20 cellular contexts compared by ENCODE assay signal in genomic region chr7:9013940-9014339, GRCh38.
DNase-seq lines count a peak whose midpoint lies in the region; ATAC-seq and TF ChIP-seq lines count a peak whose summit lies in the region.
"Had no signal": no experiment of that assay in that cellular context is flagged by ENCODE, and none has a peak within 500 bp of the region (broad histone marks: within the 10 kb centered on the region; RNA-seq: fewer than 3 reads in every experiment).

No MANE protein-coding gene starts in this region.

- H3K36me3 ChIP-seq in HUES64 (ENCODE audit: insufficient read depth, low read length), result no peaks in the 10 kb centered on the region

- H3K9ac ChIP-seq in HUES64 (ENCODE audit: low read depth, low read length), result peak overlapping the region; percentile 32; the same call in 1 of the 2 replicates
- H3K9ac ChIP-seq: KMS-11 had no signal

- peaks cover 3% of the 10 kb centered on the region for H3K27me3 Mint-ChIP-seq in nephron progenitor cell (ENCODE audit: low read depth, poor library complexity)
- H3K27me3 Mint-ChIP-seq in natural killer cell (ENCODE audit: low read depth in 2 of 2), result no peaks in the 10 kb centered on the region
- H3K27me3 Mint-ChIP-seq: T-cell had no signal

- H3K36me3 Mint-ChIP-seq in nephron progenitor cell (ENCODE audit: low read depth) (no peaks in the 10 kb centered on the region), natural killer cell (peaks cover 10% of the 10 kb centered on the region)
- H3K36me3 Mint-ChIP-seq: T-cell had no signal

- H3K4me1 ChIP-seq in HUES64 (ENCODE audit: insufficient read depth, low read length), result peaks cover 31% of the 10 kb centered on the region

- H3K4me1 Mint-ChIP-seq in nephron progenitor cell (peaks cover 7% of the 10 kb centered on the region), natural killer cell (no peaks in the 10 kb centered on the region)
- H3K4me1 Mint-ChIP-seq: T-cell had no signal

- H3K27ac ChIP-seq in HUES64 (ENCODE audit: low read depth, low read length), result peak overlapping the region; percentile 76
- H3K27ac ChIP-seq: C4-2B, KMS-11, RWPE1 had no signal

- DNase-seq in iPS DF 4.7 (ENCODE audit: extremely low read depth, low spot score) (peak; percentile 49), nephron progenitor cell (no peak), natural killer cell (no peak), UCSD-AML1 (lab: John Stamatoyannopoulos, UW; ENCODE audit: unreplicated experiment) (no peak), NCI-H82 treated with DMSO at 0.1 percent for 48 hours (lab: John Stamatoyannopoulos, UW; ENCODE audit: unreplicated experiment) (no peak)
- DNase-seq: ACHN, DMS79, NCI-H1092 treated with DMSO at 0.1 percent for 48 hours, NCI-H1694, NCI-H510A treated with DMSO at 0.1 percent for 48 hours, NCI-H774, PC-3, SIG-M5, T-cell had no signal

- H3K27ac Mint-ChIP-seq in nephron progenitor cell (peak overlapping the region; percentile 17), natural killer cell (no peak overlapping the region)
- H3K27ac Mint-ChIP-seq: T-cell had no signal

- H3K27me3 ChIP-seq in HUES64 (ENCODE audit: insufficient read depth, low read length), result no peaks in the 10 kb centered on the region

- H3K4me3 Mint-ChIP-seq in nephron progenitor cell (no peak overlapping the region), natural killer cell (no peak overlapping the region)
- H3K4me3 Mint-ChIP-seq: T-cell had no signal

- H3K4me3 ChIP-seq in HUES64 (ENCODE audit: low read length), result no peak overlapping the region; the same call in 1 of the 2 replicates

- 15% methylated on average over 5 of the region's 5 CpGs for WGBS in HUES64

- TF ChIP-seq CTCF in nephron progenitor cell (IDR thresholded peaks at IDR 0.05) (no peak), natural killer cell (IDR thresholded peaks at IDR 0.05) (no peak)

- H3K9me3 Mint-ChIP-seq in nephron progenitor cell, result peaks cover 12% of the 10 kb centered on the region
- H3K9me3 Mint-ChIP-seq in natural killer cell, result peaks cover 14 to 40% of the 10 kb centered on the region in 2 donors

- H3K9me3 ChIP-seq in HUES64 (ENCODE audit: insufficient read depth, low read depth, low read length), result peaks cover 9% of the 10 kb centered on the region

- ATAC-seq in natural killer cell, result no peak
- ATAC-seq in GM18867 (IDR thresholded peaks at IDR 0.05; ENCODE audit: unreplicated experiment), result no peak
- ATAC-seq: PC-3, SK-N-SH treated with all-trans-retinoic acid at 6 μM for 48 hours, T-cell had no signal

- intact Hi-C loops in natural killer cell (cut with micrococcal nuclease), result no loop called here
